In genomic region chr15:89909611-89910010, GRCh38 we compare ENCODE assay signal across 1 cellular context.
TF ChIP-seq lines count a peak whose summit lies in the region.

No MANE protein-coding gene starts in this region.

TF ChIP-seq in H1, 55 proteins besides CTCF, POLR2A, EP300 and RAD21 (continued from another document):
- TF ChIP-seq SUZ12 (IDR thresholded peaks at IDR 0.05; ENCODE audit: low read length) (no peak), ZNF274 (IDR thresholded peaks at IDR 0.05; ENCODE audit: borderline replicate concordance, extremely low read depth, low read length) (no peak), TEAD4 (IDR thresholded peaks at IDR 0.05; ENCODE audit: low read depth, low read length) (no peak), POU5F1 (IDR thresholded peaks at IDR 0.05; ENCODE audit: low read depth, low read length) (no peak), CBX8 (IDR thresholded peaks at IDR 0.05; ENCODE audit: borderline replicate concordance, low read depth, low read length) (no peak)
TF ChIP-seq in H1: peak in this region for 0.
